1 cellular context compared by ENCODE assay signal in the genomic region with DNA sequence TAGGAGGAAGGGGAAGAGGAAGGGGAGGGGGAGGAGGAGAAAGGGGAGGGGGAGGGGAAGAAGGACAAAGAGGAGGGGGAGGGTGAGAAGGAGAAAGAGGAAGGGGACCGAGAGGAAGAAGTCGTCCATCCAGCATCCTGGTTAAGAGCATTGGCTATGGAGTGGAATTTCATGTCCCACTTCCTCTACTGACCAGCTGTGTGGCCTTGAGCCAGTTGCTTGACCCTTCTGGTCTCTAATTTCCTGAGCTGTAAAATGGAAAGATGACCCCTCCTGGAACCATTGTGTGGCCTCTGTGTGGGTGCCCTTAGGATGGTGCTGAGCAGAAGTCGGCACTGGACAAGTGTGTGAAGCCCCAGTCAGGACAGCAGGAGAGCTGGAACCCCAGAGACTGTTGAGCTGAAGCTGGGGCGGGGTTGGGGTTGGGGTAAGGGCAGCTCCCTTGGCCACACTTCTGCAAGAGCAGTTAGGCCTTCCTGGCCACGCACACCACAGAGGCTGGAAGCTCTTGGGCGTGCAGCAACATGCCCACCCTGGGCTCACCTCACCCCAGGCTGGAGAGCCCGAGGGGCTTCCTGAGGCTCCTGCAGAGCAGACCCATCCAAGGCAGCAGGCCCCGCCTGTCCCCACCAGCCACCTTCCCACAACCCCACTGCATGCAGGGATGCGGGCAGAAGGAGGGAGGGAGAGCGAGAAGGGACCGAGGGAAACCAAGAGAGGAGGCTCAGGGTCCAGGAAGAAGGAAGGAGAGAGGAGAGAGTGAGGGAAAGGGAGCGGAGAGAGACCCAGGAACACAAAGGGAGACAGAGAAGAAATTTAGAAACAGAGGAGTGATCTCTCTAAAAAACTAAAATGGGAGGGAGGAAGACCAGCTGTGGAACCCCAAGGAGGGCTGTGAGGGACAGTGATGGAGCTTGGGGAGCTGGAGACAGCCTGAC.
TF ChIP-seq lines count a peak whose summit lies in the region.

No MANE protein-coding gene starts in this region.

TF ChIP-seq in SK-N-SH, 30 proteins besides CTCF, POLR2A, EP300 and RAD21 (continued from another document):
- TF ChIP-seq MXI1 (IDR thresholded peaks at IDR 0.05; ENCODE audit: low read depth, low read length) = no peak
- TF ChIP-seq ELF1 (IDR thresholded peaks at IDR 0.05) = no peak
- TF ChIP-seq GATA2 (CRISPR knock-in tag; IDR thresholded peaks at IDR 0.05) = no peak
- no peak for TF ChIP-seq NRF1 (IDR thresholded peaks at IDR 0.05; ENCODE audit: low read depth, low read length)
- TF ChIP-seq, protein P1, sequence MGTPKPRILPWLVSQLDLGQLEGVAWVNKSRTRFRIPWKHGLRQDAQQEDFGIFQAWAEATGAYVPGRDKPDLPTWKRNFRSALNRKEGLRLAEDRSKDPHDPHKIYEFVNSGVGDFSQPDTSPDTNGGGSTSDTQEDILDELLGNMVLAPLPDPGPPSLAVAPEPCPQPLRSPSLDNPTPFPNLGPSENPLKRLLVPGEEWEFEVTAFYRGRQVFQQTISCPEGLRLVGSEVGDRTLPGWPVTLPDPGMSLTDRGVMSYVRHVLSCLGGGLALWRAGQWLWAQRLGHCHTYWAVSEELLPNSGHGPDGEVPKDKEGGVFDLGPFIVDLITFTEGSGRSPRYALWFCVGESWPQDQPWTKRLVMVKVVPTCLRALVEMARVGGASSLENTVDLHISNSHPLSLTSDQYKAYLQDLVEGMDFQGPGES (IDR thresholded peaks at IDR 0.05; ENCODE audit: low read depth, low read length) = no peak
- TF ChIP-seq REST (IDR thresholded peaks at IDR 0.05; ENCODE audit: low read depth, low read length) = no peak
- no peak for TF ChIP-seq GABPA (IDR thresholded peaks at IDR 0.05; ENCODE audit: low read depth)
- TF ChIP-seq MEF2A (IDR thresholded peaks at IDR 0.05; ENCODE audit: borderline replicate concordance, low read depth) = no peak
- TF ChIP-seq NFIC (IDR thresholded peaks at IDR 0.05; ENCODE audit: borderline replicate concordance) = no peak
- TF ChIP-seq TCF12 (IDR thresholded peaks at IDR 0.05) = no peak
- no peak for TF ChIP-seq FOXJ3 (CRISPR knock-in tag; IDR thresholded peaks at IDR 0.05)
TF ChIP-seq in SK-N-SH: peak in this region for 0.
